In the genomic region with DNA sequence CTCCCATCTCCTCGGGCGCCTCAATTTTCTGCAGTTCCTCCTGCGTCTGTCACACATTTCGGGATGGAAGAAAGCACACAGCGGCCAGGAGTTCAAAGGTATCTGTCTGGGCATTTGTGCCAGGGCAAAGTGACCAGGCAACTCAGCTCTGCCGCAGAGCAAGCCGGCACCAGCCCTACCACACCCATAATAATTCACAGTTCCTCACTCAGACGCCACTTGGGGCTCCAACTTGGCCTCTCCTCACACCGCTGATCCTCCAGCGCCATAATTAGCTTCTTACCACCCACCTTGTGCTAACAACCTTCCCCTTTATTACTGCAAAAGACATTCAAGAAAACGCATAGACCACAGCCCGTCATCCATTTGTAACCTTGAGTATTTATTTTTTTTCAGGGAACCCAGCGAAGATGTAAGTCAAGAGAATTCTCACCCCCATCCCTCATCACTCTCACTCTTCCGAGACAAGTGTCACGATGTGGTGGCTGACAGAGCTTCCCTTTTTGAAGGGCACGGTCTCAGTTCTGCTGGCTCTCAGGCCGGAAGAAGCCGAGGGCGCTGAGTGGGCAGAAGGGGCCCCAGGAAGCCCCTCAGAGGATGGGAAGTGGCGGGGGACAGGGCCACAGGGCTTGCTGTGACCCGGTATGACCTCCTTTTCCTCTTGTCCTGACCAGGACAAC, we compare ENCODE assay signal across 13 cellular contexts. TPM values are rescaled to one million over a fixed set of nuclear protein-coding genes. Genes with fewer than 3 reads are reported as not detected.
A peak's percentile ranks its signal among the peaks of the same experiment; 100 is the strongest.
DNase-seq lines count a peak whose midpoint lies in the region; ATAC-seq, FAIRE-seq and TF ChIP-seq lines count a peak whose summit lies in the region.
"Had no signal": no experiment of that assay in that cellular context is flagged by ENCODE, and none has a peak within 500 bp of the region (broad histone marks: within the 10 kb centered on the region; RNA-seq: fewer than 3 reads in every experiment).

No MANE protein-coding gene starts in this region.

- no peaks in the 10 kb centered on the region for H3K79me2 ChIP-seq in PC-3 (ENCODE audit: low read length)

- H3K4me2 ChIP-seq in PC-3 (ENCODE audit: low read length) = peak overlapping the region; percentile 9; the same call in 1 of the 2 replicates

- H3K4me3 ChIP-seq in CD4-positive, CD25-positive, alpha-beta regulatory T cell (ENCODE audit: low read depth, low read length) = no peak overlapping the region
- H3K4me3 ChIP-seq in PC-3 (ENCODE audit: low read length) = no peak overlapping the region

- ATAC-seq in CD4-positive, CD25-positive, alpha-beta regulatory T cell (ENCODE audit: low read depth in 2 of 2) = peak; percentile 48 to 52
- ATAC-seq in GM21576 (IDR thresholded peaks at IDR 0.05; ENCODE audit: unreplicated experiment) (peak; percentile 66), PC-3 (peak; percentile 36), left lobe of liver (peak; percentile 48)
- ATAC-seq in activated naive CD4-positive, alpha-beta T cell treated with anti-CD3 and anti-CD28 coated beads, Interleukin-2, amount 50 U/mL, for 72 hours = no peak
- ATAC-seq in CD4-positive, alpha-beta T cell (ENCODE audit: poor library complexity) = no peak
- ATAC-seq: CD8-positive, alpha-beta T cell had no signal

- H3K27ac Mint-ChIP-seq in CD4-positive, CD25-positive, alpha-beta regulatory T cell = no peak overlapping the region
- H3K27ac Mint-ChIP-seq in activated naive CD4-positive, alpha-beta T cell treated with anti-CD3 and anti-CD28 coated beads, Interleukin-2, amount 50 U/mL, for 72 hours = no peak overlapping the region
- no peak overlapping the region for H3K27ac Mint-ChIP-seq in CD4-positive, alpha-beta T cell
- H3K27ac Mint-ChIP-seq: CD8-positive, alpha-beta T cell had no signal

- no peak overlapping the region for H3K27ac ChIP-seq in CD4-positive, CD25-positive, alpha-beta regulatory T cell (ENCODE audit: insufficient read depth, low read length, poor library complexity, severe bottlenecking)
- peak overlapping the region; percentile 53 for H3K27ac ChIP-seq in PC-3 (ENCODE audit: low read length)
- no peak overlapping the region for H3K27ac ChIP-seq in CD4-positive, alpha-beta T cell (ENCODE audit: low read depth, low read length)
- H3K27ac ChIP-seq: neutrophil had no signal

- CTCF ChIA-PET in PC-3 (lab: Charles Lee) = no interaction called here
- CTCF ChIA-PET in CD4-positive, alpha-beta T cell (lab: Charles Lee) = no interaction called here

- H3K27me3 ChIP-seq in CD4-positive, CD25-positive, alpha-beta regulatory T cell (ENCODE audit: control insufficient read depth, insufficient read depth, low read length) = no peaks in the 10 kb centered on the region
- H3K27me3 ChIP-seq in PC-3 (ENCODE audit: low read length) = no peaks in the 10 kb centered on the region
- H3K27me3 ChIP-seq in CD4-positive, alpha-beta T cell (ENCODE audit: control insufficient read depth, insufficient read depth, low read length) = no peaks in the 10 kb centered on the region

- no peak overlapping the region for H3K4me3 Mint-ChIP-seq in CD4-positive, CD25-positive, alpha-beta regulatory T cell
- no peak overlapping the region for H3K4me3 Mint-ChIP-seq in CD4-positive, alpha-beta T cell
- H3K4me3 Mint-ChIP-seq: CD8-positive, alpha-beta T cell had no signal

- no peak for TF ChIP-seq POLR2A in H54 (IDR thresholded peaks at IDR 0.05; ENCODE audit: low read depth, low read length)

- peaks cover 6% of the 10 kb centered on the region for H3K36me3 Mint-ChIP-seq in CD4-positive, CD25-positive, alpha-beta regulatory T cell
- peaks cover 6 to 8% of the 10 kb centered on the region in 2 donors for H3K36me3 Mint-ChIP-seq in activated naive CD4-positive, alpha-beta T cell treated with anti-CD3 and anti-CD28 coated beads, Interleukin-2, amount 50 U/mL, for 72 hours
- H3K36me3 Mint-ChIP-seq in CD4-positive, alpha-beta T cell (ENCODE audit: low read depth) = no peaks in the 10 kb centered on the region
- H3K36me3 Mint-ChIP-seq: CD8-positive, alpha-beta T cell had no signal

- peaks cover 0 to 5% (median 0%) of the 10 kb centered on the region in 7 donors for H3K9me3 Mint-ChIP-seq in CD4-positive, CD25-positive, alpha-beta regulatory T cell
- H3K9me3 Mint-ChIP-seq in activated naive CD4-positive, alpha-beta T cell treated with anti-CD3 and anti-CD28 coated beads, Interleukin-2, amount 50 U/mL, for 72 hours = peaks cover 7 to 10% of the 10 kb centered on the region in 2 donors
- no peaks in the 10 kb centered on the region for H3K9me3 Mint-ChIP-seq in CD4-positive, alpha-beta T cell

- no peaks in the 10 kb centered on the region for H4K20me1 ChIP-seq in PC-3 (ENCODE audit: low read length)

- intact Hi-C loops in PC-3 (cut with micrococcal nuclease) = no loop called here
- intact Hi-C loops in CD4-positive, alpha-beta T cell (cut with DNase I, micrococcal nuclease) = no loop called here

- peaks cover 0 to 9% (median 2%) of the 10 kb centered on the region in 4 donors for H3K4me1 Mint-ChIP-seq in CD4-positive, CD25-positive, alpha-beta regulatory T cell
- H3K4me1 Mint-ChIP-seq in CD4-positive, alpha-beta T cell (ENCODE audit: low read depth) = peaks cover 11% of the 10 kb centered on the region

- no peaks in the 10 kb centered on the region for H3K4me1 ChIP-seq in CD4-positive, CD25-positive, alpha-beta regulatory T cell (ENCODE audit: control insufficient read depth, insufficient read depth, low read length, poor library complexity, severe bottlenecking)
- H3K4me1 ChIP-seq in PC-3 (ENCODE audit: insufficient read depth, low read length) = peaks cover 20% of the 10 kb centered on the region

- H2AFZ ChIP-seq in PC-3 (ENCODE audit: low read length) = no peak overlapping the region

- no peak for DNase-seq in CD4-positive, CD25-positive, alpha-beta regulatory T cell
- no peak for DNase-seq in PC-3
- no peak for DNase-seq in left lobe of liver (ENCODE audit: low spot score)
- DNase-seq in H54 (ENCODE audit: insufficient read length, low spot score) = no peak
- no peak for DNase-seq in activated naive CD4-positive, alpha-beta T cell treated with anti-CD3 and anti-CD28 coated beads, Interleukin-2, amount 50 U/mL, for 72 hours (ENCODE audit: low spot score in 2 of 2)
- DNase-seq in inferior parietal cortex (ENCODE audit: extremely low spot score) = no peak
- no peak for DNase-seq in CD4-positive, alpha-beta T cell
- DNase-seq: CD8-positive, alpha-beta T cell; GOT3; NCI-H2029 treated with DMSO at 0.1 percent for 48 hours; stimulated activated CD4-positive, alpha-beta T cell treated with anti-CD3 and anti-CD28 coated beads, Interleukin-4, amount 100 ng/mL, for 4 hours had no signal

- H3K9me3 ChIP-seq in CD4-positive, CD25-positive, alpha-beta regulatory T cell (ENCODE audit: control insufficient read depth in 2 of 2, low read length in 2 of 2) = no peaks in the 10 kb centered on the region
- H3K9me3 ChIP-seq in PC-3 (ENCODE audit: low read length) = no peaks in the 10 kb centered on the region
- H3K9me3 ChIP-seq in CD4-positive, alpha-beta T cell (ENCODE audit: control insufficient read depth, low read length) = no peaks in the 10 kb centered on the region
- H3K9me3 ChIP-seq: neutrophil had no signal

- FAIRE-seq in H54 (lab: Jason Lieb, UNC) = no peak

- peaks cover 20% of the 10 kb centered on the region for H3K27me3 Mint-ChIP-seq in CD4-positive, CD25-positive, alpha-beta regulatory T cell
- H3K27me3 Mint-ChIP-seq in CD4-positive, alpha-beta T cell = no peaks in the 10 kb centered on the region

- BruUV-seq in PC-3 (replicated peaks; lab: Mats Ljungman, UMichigan) = no TSS peak

- H3K9me2 ChIP-seq in PC-3 (replicated peaks; ENCODE audit: low read length) = no peaks in the 10 kb centered on the region

- H3K9ac ChIP-seq in PC-3 (ENCODE audit: low read length) = no peak overlapping the region

- H3K36me3 ChIP-seq in CD4-positive, CD25-positive, alpha-beta regulatory T cell (ENCODE audit: control insufficient read depth, insufficient read depth, low read length) = no peaks in the 10 kb centered on the region
- H3K36me3 ChIP-seq in PC-3 (ENCODE audit: low read depth, low read length) = no peaks in the 10 kb centered on the region
- H3K36me3 ChIP-seq: neutrophil had no signal

- POLR2A ChIA-PET in PC-3 (lab: Charles Lee; ENCODE audit: unreplicated experiment) = no interaction called here
- POLR2A ChIA-PET in CD4-positive, alpha-beta T cell (lab: Charles Lee) = no interaction called here

- TF ChIP-seq CTCF in PC-3 (conservative IDR thresholded peaks at IDR 0.05; ENCODE audit: low read depth, low read length) = no peak
- no peak for TF ChIP-seq CTCF in CD4-positive, alpha-beta T cell (IDR thresholded peaks at IDR 0.05)

- no peaks in the 10 kb centered on the region for H3F3A ChIP-seq in PC-3 (ENCODE audit: low read length, unreplicated experiment)

RNA-seq across cellular contexts. Expression of a gene that starts 25.2 kb away (rescaled TPM):
- 134 TPM for total RNA-seq in CD4-positive, CD25-positive, alpha-beta regulatory T cell
- 1 to 10 TPM; 2.0 to 4.1 (median 2.4) TPM for polyA plus RNA-seq in CD4-positive, CD25-positive, alpha-beta regulatory T cell
- total RNA-seq in PC-3 (2014; rRNA removed) (117 and 218 TPM in 2 replicates), left lobe of liver (58.3 TPM)
- total RNA-seq in activated naive CD4-positive, alpha-beta T cell treated with anti-CD3 and anti-CD28 coated beads, Interleukin-2, amount 50 U/mL, for 72 hours = 100 to 1,000 TPM in 1 of 2 donors, 10 to 100 TPM in 1; 66.8 to 125 TPM
- total RNA-seq in CD4-positive, alpha-beta T cell = 100 to 1,000 TPM; 133 to 140 TPM

Comparison
In these comparisons a context has a peak if more than half of its experiments do, and no peak if none do; other contexts are left out.
1. ATAC-seq: peak in CD4-positive, CD25-positive, alpha-beta regulatory T cell (2 of 2), GM21576 (single experiment), PC-3 (single experiment) and left lobe of liver (single experiment); none in activated naive CD4-positive, alpha-beta T cell treated with anti-CD3 and anti-CD28 coated beads, Interleukin-2, amount 50 U/mL, for 72 hours (0 of 2) and CD4-positive, alpha-beta T cell (single experiment).